9 cellular contexts compared by ENCODE assay signal in the genomic region with DNA sequence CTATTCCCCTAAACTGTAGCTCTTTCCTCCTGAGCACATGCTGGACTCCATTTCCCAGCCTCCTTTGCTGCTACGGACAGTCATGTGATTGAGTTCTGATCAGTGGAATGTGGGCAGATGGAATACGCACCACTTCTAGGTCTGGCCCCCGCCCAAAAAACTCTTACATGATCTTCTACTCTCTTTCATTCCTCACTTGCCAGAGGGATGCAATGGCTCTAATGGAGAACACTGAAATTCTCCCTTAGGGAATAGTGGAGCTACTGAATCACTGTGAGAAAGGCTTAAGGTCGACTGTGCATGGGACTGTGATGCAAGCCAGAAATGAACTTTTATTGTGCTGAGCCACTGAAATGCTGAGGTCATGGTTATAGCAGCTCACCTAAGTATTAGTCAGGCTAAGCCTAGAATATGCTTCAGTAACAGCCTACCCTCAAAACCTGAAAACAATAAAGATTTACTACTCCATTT. TPM values are rescaled to one million over a fixed set of nuclear protein-coding genes. Genes with fewer than 3 reads are reported as not detected.
DNase-seq lines count a peak whose midpoint lies in the region; ATAC-seq and TF ChIP-seq lines count a peak whose summit lies in the region.
"Had no signal": no experiment of that assay in that cellular context is flagged by ENCODE, and none has a peak within 500 bp of the region (broad histone marks: within the 10 kb centered on the region; RNA-seq: fewer than 3 reads in every experiment).

No MANE protein-coding gene starts in this region.

- in situ Hi-C loops in astrocyte of the spinal cord (cut with HindIII; ENCODE audit: low sequenced_read_pairs), result no loop called here

- peak overlapping the region in 1 of 2 donors; percentile 9 for H3K27ac ChIP-seq in breast epithelium
- H3K27ac ChIP-seq in aorta (ENCODE audit: low read depth in 1 of 2, low read length in 2 of 2), result no peak overlapping the region

- H3K4me1 ChIP-seq in breast epithelium, result no peaks in the 10 kb centered on the region
- no peaks in the 10 kb centered on the region for H3K4me1 ChIP-seq in aorta (ENCODE audit: control insufficient read depth in 1 of 2, insufficient read depth in 2 of 2, low read length in 2 of 2)

- H3K27ac Mint-ChIP-seq in MCF 10A (ENCODE audit: low read depth, unreplicated experiment), result peak overlapping the region; percentile 32
- H3K27ac Mint-ChIP-seq: CD8-positive, alpha-beta T cell had no signal

- no TSS peak for BruUV-seq in MCF 10A (replicated peaks; lab: Mats Ljungman, UMichigan)

- no peaks in the 10 kb centered on the region for H3K36me3 ChIP-seq in breast epithelium
- H3K36me3 ChIP-seq in aorta (ENCODE audit: control insufficient read depth in 1 of 2, insufficient read depth in 2 of 2, low read length in 1 of 2), result no peaks in the 10 kb centered on the region

- DNase-seq in MCF 10A (ENCODE audit: unreplicated experiment) (peak; percentile 68), breast epithelium (ENCODE audit: low spot score in 2 of 2) (no peak), astrocyte of the spinal cord (ENCODE audit: low read depth, low spot score) (peak; percentile 67), iPS-NIHi7 (ENCODE audit: extremely low spot score) (peak; percentile 46), aorta (peak in 1 of 2 donors; percentile 57), erythroblast (lab: John Stamatoyannopoulos, UW) (no peak)
- DNase-seq: CD8-positive, alpha-beta T cell had no signal

- no peaks in the 10 kb centered on the region for H3K9me3 ChIP-seq in breast epithelium
- H3K9me3 ChIP-seq in aorta (ENCODE audit: control insufficient read depth, low read length), result no peaks in the 10 kb centered on the region

- H3K27me3 ChIP-seq in breast epithelium (no peaks in the 10 kb centered on the region), aorta (ENCODE audit: control insufficient read depth in 1 of 2, insufficient read depth in 2 of 2, low read length in 1 of 2) (no peaks in the 10 kb centered on the region)

- WGBS in aorta, 2 donors, result 25 to 27% methylated on average over 4 of the region's 4 CpGs

- H3K27me3 Mint-ChIP-seq in MCF 10A (ENCODE audit: insufficient read depth, unreplicated experiment), result no peaks in the 10 kb centered on the region

- intact Hi-C loops in MCF 10A (cut with micrococcal nuclease) (no loop called here), breast epithelium (cut with DNase I; ENCODE audit: low total_unique reads) (no loop called here), aorta (cut with DNase I) (no loop called here)

- H3K4me3 ChIP-seq in breast epithelium (no peak overlapping the region), astrocyte of the spinal cord (ENCODE audit: low read depth, low read length) (no peak overlapping the region), aorta (ENCODE audit: low read length in 2 of 2) (no peak overlapping the region)

- CTCF ChIA-PET in MCF 10A (lab: Yijun Ruan, JAX), result interaction anchor here (2.1 kb wide), 1 partner anchor 10 kb away, joined by 5 read pairs; no protein-coding TSS in a partner anchor

- peaks cover 18% of the 10 kb centered on the region for H3K4me1 Mint-ChIP-seq in MCF 10A (ENCODE audit: insufficient read depth, unreplicated experiment)

- ATAC-seq in aorta (ENCODE audit: low FRiP score) (peak; percentile 65), GM18907 (IDR thresholded peaks at IDR 0.05; ENCODE audit: unreplicated experiment) (no peak), HG02759 (IDR thresholded peaks at IDR 0.05; ENCODE audit: unreplicated experiment) (no peak)
- ATAC-seq: CD8-positive, alpha-beta T cell had no signal

- no peak overlapping the region for H3K4me3 Mint-ChIP-seq in MCF 10A (ENCODE audit: unreplicated experiment)
- H3K4me3 Mint-ChIP-seq: CD8-positive, alpha-beta T cell had no signal

- POLR2A ChIA-PET in MCF 10A (lab: Yijun Ruan, JAX), result interaction anchor here (0.5 to 1.4 kb wide), 12 partner anchors 10 to 343 kb away, joined by 3 to 6 read pairs (median 3); partner anchors contain the start of gene SNRNP35

- H3K36me3 Mint-ChIP-seq in MCF 10A (ENCODE audit: insufficient read depth, unreplicated experiment), result no peaks in the 10 kb centered on the region
- H3K36me3 Mint-ChIP-seq: CD8-positive, alpha-beta T cell had no signal

- no peak for TF ChIP-seq POLR2A in breast epithelium (IDR thresholded peaks at IDR 0.05)
- TF ChIP-seq POLR2A in erythroblast (IDR thresholded peaks at IDR 0.05; ENCODE audit: low read length), result no peak

- H3K9me3 Mint-ChIP-seq in MCF 10A (ENCODE audit: unreplicated experiment), result no peaks in the 10 kb centered on the region
- H3K9me3 Mint-ChIP-seq: CD8-positive, alpha-beta T cell had no signal

- TF ChIP-seq CTCF in MCF 10A (IDR thresholded peaks at IDR 0.05; ENCODE audit: unreplicated experiment), result no peak
- TF ChIP-seq CTCF in breast epithelium (IDR thresholded peaks at IDR 0.05), result no peak
- TF ChIP-seq CTCF in astrocyte of the spinal cord (IDR thresholded peaks at IDR 0.05; ENCODE audit: low read depth, low read length), result no peak

RNA-seq across cellular contexts. Expression of gene TMED2, which starts 13.0 kb away (rescaled TPM):
- total RNA-seq in MCF 10A (2022) (302 and 327 TPM in 2 replicates), breast epithelium (100 to 1,000 TPM; 137 to 153 (median 152) TPM), aorta (100 to 1,000 TPM; 160 to 193 TPM)
- polyA plus RNA-seq in aorta, result 100 to 1,000 TPM; 116 to 168 TPM

RNA-seq across cellular contexts. Expression of gene DDX55, which starts 30.5 kb away (rescaled TPM):
- total RNA-seq in MCF 10A (2022) (28.4 and 30.5 TPM in 2 replicates), breast epithelium (10 to 100 TPM; 17.3 to 36.4 (median 19.7) TPM), aorta (10 to 100 TPM; 13.6 to 18.0 TPM)
- 10 to 100 TPM in 1 of 2 donors, 1 to 10 TPM in 1; 7.6 to 15.5 TPM for polyA plus RNA-seq in aorta

RNA-seq across cellular contexts. Expression of gene RILPL1, which starts 37.9 kb away (rescaled TPM):
- 21.5 and 22.9 TPM in 2 replicates for total RNA-seq in MCF 10A (2022)
- total RNA-seq in breast epithelium, result 10 to 100 TPM; 14.4 to 15.1 (median 14.7) TPM
- total RNA-seq in aorta, result 10 to 100 TPM; 28.8 to 33.3 TPM
- 10 to 100 TPM; 18.4 to 50.4 TPM for polyA plus RNA-seq in aorta

Comparison
In these comparisons a context has a peak if more than half of its experiments do, and no peak if none do; other contexts are left out.
1. DNase-seq: peak in MCF 10A (single experiment), astrocyte of the spinal cord (single experiment) and iPS-NIHi7 (single experiment); none in breast epithelium (0 of 2) and erythroblast (0 of 2).